ENCODE assay signal across 8 cellular contexts in the genomic region with DNA sequence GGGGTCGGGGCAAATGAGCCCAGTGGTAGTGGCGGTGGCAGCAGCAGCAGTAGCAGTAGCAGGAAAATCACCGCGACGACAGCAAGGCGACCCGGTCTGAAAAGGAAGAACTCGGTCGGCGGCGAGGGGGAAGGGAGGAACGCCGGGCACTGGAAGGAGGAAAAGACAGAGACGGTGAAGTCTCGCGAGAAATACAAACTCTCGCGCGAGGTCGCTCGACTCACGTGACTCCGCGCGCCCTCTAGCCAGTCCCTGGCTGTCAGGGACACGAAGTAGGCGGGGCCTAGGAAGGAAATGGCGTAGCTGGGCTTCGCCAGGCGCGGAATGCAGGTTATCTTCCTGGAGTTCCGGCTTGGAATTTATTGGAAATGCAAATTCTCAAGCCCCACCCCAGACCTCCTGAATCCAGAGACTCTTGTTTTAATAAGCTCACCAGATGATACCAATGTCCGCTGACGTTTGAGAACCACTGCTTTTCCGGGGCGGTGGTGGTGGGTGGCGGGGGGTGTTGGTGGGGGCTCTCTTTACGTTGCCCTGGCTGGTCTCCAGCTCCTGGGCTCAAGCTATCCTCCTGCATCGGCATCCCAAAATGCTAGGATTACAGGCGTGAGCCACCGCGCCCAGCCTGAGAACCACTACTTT. TPM values are rescaled to one million over a fixed set of nuclear protein-coding genes. Genes with fewer than 3 reads are reported as not detected.
A peak's percentile ranks its signal among the peaks of the same experiment; 100 is the strongest.
DNase-seq lines count a peak whose midpoint lies in the region; ATAC-seq and TF ChIP-seq lines count a peak whose summit lies in the region.

TSS of gene SMNDC1 (minus strand) at position 141 of the 642 bp plus-strand sequence. CDS start 1,333 bp downstream, outside the sequence.

- H3K36me3 ChIP-seq in KMS-11 (ENCODE audit: insufficient read depth) (peaks cover 21% of the 10 kb centered on the region; the same call in 1 of the 2 replicates), Peyer's patch (peaks cover 0 to 28% (median 0%) of the 10 kb centered on the region in 3 donors), esophagus (ENCODE audit: control insufficient read depth in 2 of 2, insufficient read depth in 2 of 2, low read length in 1 of 2) (peaks cover 0 to 4% of the 10 kb centered on the region in 2 donors), mucosa of stomach (ENCODE audit: control insufficient read depth, insufficient read depth, low read length) (peaks cover 4% of the 10 kb centered on the region)

- peak within 1 kb of the TSS; percentile 65 for H3K27ac ChIP-seq in KMS-11
- peak within 1 kb of the TSS; percentile 88 to 96 (median 90) for H3K27ac ChIP-seq in Peyer's patch
- peak within 1 kb of the TSS; percentile 93 for H3K27ac ChIP-seq in esophagus (ENCODE audit: low read depth in 2 of 2, low read length in 1 of 2)

- ATAC-seq in GM21737 (IDR thresholded peaks at IDR 0.05; ENCODE audit: unreplicated experiment), result peak; percentile 91

- DNase-seq in DMS53 treated with DMSO at 0.1 percent for 48 hours (lab: John Stamatoyannopoulos, UW; ENCODE audit: unreplicated experiment) (peak; percentile 98), Peyer's patch (peak; percentile 97 to 100 (median 99))
- peak; percentile 98 to 99 for DNase-seq in activated T-cell treated with anti-CD3 and anti-CD28 coated beads, Interleukin-2, amount 50 U/mL, for 48 hours
- DNase-seq in stimulated activated CD8-positive, alpha-beta memory T cell treated with anti-CD3 and anti-CD28 coated beads, Interleukin-7, amount 100 ng/mL, for 1 hour (ENCODE audit: low read depth in 2 of 2), result peak; percentile 92 to 97

- peak within 1 kb of the TSS; percentile 65 for H3K4me2 ChIP-seq in KMS-11

- 0 to 1% methylated on average over 42 of the region's 42 CpGs for WGBS in esophagus, 2 donors

- H3K4me1 ChIP-seq in KMS-11 (ENCODE audit: low read depth, poor library complexity, severe bottlenecking) (peaks cover 51% of the 10 kb centered on the region), Peyer's patch (peaks cover 0 to 32% (median 5%) of the 10 kb centered on the region in 4 donors), esophagus (ENCODE audit: control insufficient read depth in 2 of 2, insufficient read depth in 2 of 2, low read length in 1 of 2) (no peaks in the 10 kb centered on the region), mucosa of stomach (ENCODE audit: control insufficient read depth, insufficient read depth, low read length) (peaks cover 6% of the 10 kb centered on the region)

- H3K9ac ChIP-seq in KMS-11, result peak within 1 kb of the TSS; percentile 79
- H3K9ac ChIP-seq in mucosa of stomach (ENCODE audit: low read length), result peak within 1 kb of the TSS; percentile 75

- H3K79me2 ChIP-seq in KMS-11 (ENCODE audit: insufficient read depth, low read depth), result peaks cover 50% of the 10 kb centered on the region

- H3K4me3 ChIP-seq in KMS-11 (IDR thresholded peaks at IDR 0.05; ENCODE audit: insufficient read depth, low read depth, low read length) (no peak within 1 kb of the TSS), Peyer's patch (peak within 1 kb of the TSS; percentile 72 to 87 (median 76)), esophagus (ENCODE audit: low read depth in 1 of 2, low read length in 2 of 2) (peak within 1 kb of the TSS; percentile 89 to 93), mucosa of stomach (ENCODE audit: low read length) (peak within 1 kb of the TSS; percentile 40)

- TF ChIP-seq CTCF in KMS-11 (conservative IDR thresholded peaks at IDR 0.05; ENCODE audit: low read depth, low read length) (no peak), Peyer's patch (IDR thresholded peaks at IDR 0.05) (no peak)

- H3K27me3 ChIP-seq in KMS-11 (ENCODE audit: insufficient read depth, low read depth) (no peaks in the 10 kb centered on the region), Peyer's patch (no peaks in the 10 kb centered on the region), esophagus (ENCODE audit: control insufficient read depth in 1 of 2, insufficient read depth in 2 of 2, low read length in 2 of 2) (no peaks in the 10 kb centered on the region), mucosa of stomach (ENCODE audit: control insufficient read depth, insufficient read depth, low read length) (no peaks in the 10 kb centered on the region)

- peak within 1 kb of the TSS; percentile 86 for H2AFZ ChIP-seq in KMS-11 (ENCODE audit: low read depth)

- H4K20me1 ChIP-seq in KMS-11 (ENCODE audit: insufficient read depth), result no peaks in the 10 kb centered on the region

- H3K9me3 ChIP-seq in Peyer's patch, result no peaks in the 10 kb centered on the region
- H3K9me3 ChIP-seq in esophagus (ENCODE audit: control insufficient read depth in 2 of 2, insufficient read depth in 1 of 2, low read depth in 1 of 2, low read length in 1 of 2), result no peaks in the 10 kb centered on the region
- H3K9me3 ChIP-seq in mucosa of stomach (ENCODE audit: control insufficient read depth, low read length), result no peaks in the 10 kb centered on the region

- peak; percentile 61 to 87 for TF ChIP-seq POLR2A in Peyer's patch (IDR thresholded peaks at IDR 0.05)

RNA-seq across cellular contexts. Expression of gene SMNDC1, which starts in this region (rescaled TPM):
- total RNA-seq in Peyer's patch, result 10 to 100 TPM; 10.5 to 40.4 (median 17.5) TPM
- polyA plus RNA-seq in esophagus, result 10 to 100 TPM in 1 of 2 donors, 1 to 10 TPM in 1; 7.8 to 11.1 TPM
